12 cellular contexts compared by ENCODE assay signal in the genomic region with DNA sequence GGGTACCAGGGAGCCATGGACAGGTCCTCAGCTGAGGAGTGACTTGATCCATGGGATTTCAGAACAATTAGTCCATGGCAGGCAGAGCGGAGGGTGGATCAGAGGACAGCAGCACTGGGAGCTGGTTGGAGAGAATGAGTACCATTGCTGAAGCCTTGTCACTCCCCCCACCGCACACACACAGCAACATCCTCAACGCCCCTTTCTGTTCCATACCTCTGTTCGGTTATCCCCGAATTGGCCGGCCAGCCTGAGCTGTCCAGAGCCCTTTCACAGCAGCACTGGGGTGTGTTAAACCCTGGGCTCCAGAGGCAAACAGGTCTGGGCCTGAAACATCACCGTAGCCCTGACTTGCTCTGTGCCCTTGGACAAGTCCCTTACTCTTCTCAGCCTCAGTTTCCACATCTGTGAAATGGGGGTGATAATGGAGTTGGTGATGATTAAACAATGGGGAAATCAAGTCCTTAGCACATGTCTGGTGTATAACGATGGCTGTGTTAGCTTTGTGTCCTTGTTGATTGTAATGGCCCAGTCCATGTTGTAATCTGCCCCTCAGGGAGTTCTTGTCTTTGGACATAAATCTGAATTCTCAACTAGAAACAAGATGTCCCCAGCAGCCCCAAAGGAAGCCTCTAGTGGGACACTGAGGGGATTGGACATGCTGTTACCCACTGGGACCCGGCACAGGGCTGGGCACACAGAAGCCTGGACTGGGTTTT. TPM values are rescaled to one million over a fixed set of nuclear protein-coding genes. Genes with fewer than 3 reads are reported as not detected.
DNase-seq lines count a peak whose midpoint lies in the region; TF ChIP-seq lines count a peak whose summit lies in the region.
"Had no signal": no experiment of that assay in that cellular context is flagged by ENCODE, and none has a peak within 500 bp of the region (broad histone marks: within the 10 kb centered on the region; RNA-seq: fewer than 3 reads in every experiment).

No MANE protein-coding gene starts in this region.

- H3K4me1 ChIP-seq in esophagus (ENCODE audit: control insufficient read depth in 2 of 2, insufficient read depth in 2 of 2, low read length in 1 of 2), result peaks cover 24 to 60% of the 10 kb centered on the region in 2 donors
- H3K4me1 ChIP-seq in tibial artery, result peaks cover 22 to 100% (median 99%) of the 10 kb centered on the region in 4 donors

- no peak overlapping the region for H3K4me3 ChIP-seq in esophagus (ENCODE audit: low read depth in 1 of 2, low read length in 2 of 2)
- H3K4me3 ChIP-seq in tibial artery, result no peak overlapping the region

- no peaks in the 10 kb centered on the region for H3K9me3 ChIP-seq in esophagus (ENCODE audit: control insufficient read depth in 2 of 2, insufficient read depth in 1 of 2, low read depth in 1 of 2, low read length in 1 of 2)
- H3K9me3 ChIP-seq in tibial artery, result no peaks in the 10 kb centered on the region

- no peak for TF ChIP-seq CTCF in nephron progenitor cell (IDR thresholded peaks at IDR 0.05)
- no peak for TF ChIP-seq CTCF in tibial artery (IDR thresholded peaks at IDR 0.05)

- no peaks in the 10 kb centered on the region for H3K9me3 Mint-ChIP-seq in activated T-helper 1 cell treated with anti-CD3 and anti-CD28 coated beads, Interleukin-12 subunit alpha, Interleukin-12 subunit beta, Interleukin-2, Interleukin-4 antibody, amounts not matched to agents 30 ng/mL and 10 ng/mL and 1 ng/mL, durations not matched to agents 14 hours and 24 hours and 36 hours
- H3K9me3 Mint-ChIP-seq in nephron progenitor cell, result no peaks in the 10 kb centered on the region
- H3K9me3 Mint-ChIP-seq: central memory CD8-positive, alpha-beta T cell; IgD-negative memory B cell had no signal

- no peaks in the 10 kb centered on the region for H3K27me3 Mint-ChIP-seq in activated T-helper 1 cell treated with anti-CD3 and anti-CD28 coated beads, Interleukin-12 subunit alpha, Interleukin-12 subunit beta, Interleukin-2, Interleukin-4 antibody, amounts not matched to agents 30 ng/mL and 10 ng/mL and 1 ng/mL, durations not matched to agents 14 hours and 24 hours and 36 hours (ENCODE audit: insufficient read depth)
- peaks cover 7% of the 10 kb centered on the region for H3K27me3 Mint-ChIP-seq in nephron progenitor cell (ENCODE audit: low read depth, poor library complexity)
- H3K27me3 Mint-ChIP-seq: central memory CD8-positive, alpha-beta T cell; IgD-negative memory B cell had no signal

- 81 to 84% methylated on average over 9 of the region's 9 CpGs for WGBS in esophagus, 2 donors

- peaks cover 3% of the 10 kb centered on the region for H3K36me3 Mint-ChIP-seq in activated T-helper 1 cell treated with anti-CD3 and anti-CD28 coated beads, Interleukin-12 subunit alpha, Interleukin-12 subunit beta, Interleukin-2, Interleukin-4 antibody, amounts not matched to agents 30 ng/mL and 10 ng/mL and 1 ng/mL, durations not matched to agents 14 hours and 24 hours and 36 hours (ENCODE audit: low read depth)
- no peaks in the 10 kb centered on the region for H3K36me3 Mint-ChIP-seq in nephron progenitor cell (ENCODE audit: low read depth)

- H3K27ac ChIP-seq in esophagus (ENCODE audit: low read depth in 2 of 2, low read length in 1 of 2), result peak overlapping the region; percentile 99
- H3K27ac ChIP-seq in tibial artery, result peak overlapping the region; percentile 92 to 95

- peak overlapping the region; percentile 15 for H3K27ac Mint-ChIP-seq in activated T-helper 1 cell treated with anti-CD3 and anti-CD28 coated beads, Interleukin-12 subunit alpha, Interleukin-12 subunit beta, Interleukin-2, Interleukin-4 antibody, amounts not matched to agents 30 ng/mL and 10 ng/mL and 1 ng/mL, durations not matched to agents 14 hours and 24 hours and 36 hours
- peak overlapping the region; percentile 39 for H3K27ac Mint-ChIP-seq in nephron progenitor cell

- no peaks in the 10 kb centered on the region for H3K36me3 ChIP-seq in esophagus (ENCODE audit: control insufficient read depth in 2 of 2, insufficient read depth in 2 of 2, low read length in 1 of 2)
- peaks cover 0 to 8% (median 5%) of the 10 kb centered on the region in 3 donors for H3K36me3 ChIP-seq in tibial artery

- peaks cover 25% of the 10 kb centered on the region for H3K4me1 Mint-ChIP-seq in activated T-helper 1 cell treated with anti-CD3 and anti-CD28 coated beads, Interleukin-12 subunit alpha, Interleukin-12 subunit beta, Interleukin-2, Interleukin-4 antibody, amounts not matched to agents 30 ng/mL and 10 ng/mL and 1 ng/mL, durations not matched to agents 14 hours and 24 hours and 36 hours (ENCODE audit: low read depth)
- H3K4me1 Mint-ChIP-seq in nephron progenitor cell, result peaks cover 64% of the 10 kb centered on the region

- intact Hi-C loops in activated T-helper 1 cell treated with anti-CD3 and anti-CD28 coated beads, Interleukin-12 subunit alpha, Interleukin-12 subunit beta, Interleukin-2, Interleukin-4 antibody, amounts not matched to agents 30 ng/mL and 10 ng/mL and 1 ng/mL, durations not matched to agents 14 hours and 24 hours and 36 hours (cut with micrococcal nuclease), result no loop called here
- intact Hi-C loops in tibial artery (cut with DNase I; ENCODE audit: low total_unique reads), result no loop called here

- H3K27me3 ChIP-seq in esophagus (ENCODE audit: control insufficient read depth in 1 of 2, insufficient read depth in 2 of 2, low read length in 2 of 2) (no peaks in the 10 kb centered on the region), tibial artery (no peaks in the 10 kb centered on the region)

- H3K4me3 Mint-ChIP-seq in activated T-helper 1 cell treated with anti-CD3 and anti-CD28 coated beads, Interleukin-12 subunit alpha, Interleukin-12 subunit beta, Interleukin-2, Interleukin-4 antibody, amounts not matched to agents 30 ng/mL and 10 ng/mL and 1 ng/mL, durations not matched to agents 14 hours and 24 hours and 36 hours, result no peak overlapping the region
- H3K4me3 Mint-ChIP-seq in nephron progenitor cell, result no peak overlapping the region
- H3K4me3 Mint-ChIP-seq: central memory CD8-positive, alpha-beta T cell had no signal

- no peak for DNase-seq in activated T-helper 1 cell treated with anti-CD3 and anti-CD28 coated beads, Interleukin-12 subunit alpha, Interleukin-12 subunit beta, Interleukin-2, Interleukin-4 antibody, amounts not matched to agents 30 ng/mL and 10 ng/mL and 1 ng/mL, durations not matched to agents 14 hours and 24 hours and 36 hours (ENCODE audit: low spot score)
- DNase-seq in nephron progenitor cell, result no peak
- DNase-seq in tibial artery, result peak in 1 of 2 donors; percentile 66
- DNase-seq in SW 1271 (lab: John Stamatoyannopoulos, UW), result no peak
- no peak for DNase-seq in GM19238 (ENCODE audit: insufficient read length, low spot score)
- DNase-seq in kidney tubule cell (ENCODE audit: low spot score), result no peak
- DNase-seq in globus pallidus (ENCODE audit: low spot score), result no peak
- DNase-seq: activated T-cell treated with anti-CD3 and anti-CD28 coated beads, Interleukin-2, amount 50 U/mL, for 1 hour; NCI-H2029 treated with DMSO at 0.1 percent for 48 hours had no signal

RNA-seq across cellular contexts. Expression of a gene that starts 16.9 kb away (rescaled TPM):
- total RNA-seq in activated T-helper 1 cell treated with anti-CD3 and anti-CD28 coated beads, Interleukin-12 subunit alpha, Interleukin-12 subunit beta, Interleukin-2, Interleukin-4 antibody, amounts not matched to agents 30 ng/mL and 10 ng/mL and 1 ng/mL, durations not matched to agents 14 hours and 24 hours and 36 hours, result 1.5 and 2.5 TPM in 2 replicates
- 100 to 1,000 TPM; 198 to 418 TPM for polyA plus RNA-seq in esophagus
